Comparison of ENCODE assay signal across 12 cellular contexts in genomic region chrX:13091111-13091765, GRCh38. TPM values are rescaled to one million over a fixed set of nuclear protein-coding genes. Genes with fewer than 3 reads are reported as not detected.
A peak's percentile ranks its signal among the peaks of the same experiment; 100 is the strongest.
DNase-seq lines count a peak whose midpoint lies in the region; ATAC-seq and TF ChIP-seq lines count a peak whose summit lies in the region.
"Had no signal": no experiment of that assay in that cellular context is flagged by ENCODE, and none has a peak within 500 bp of the region (broad histone marks: within the 10 kb centered on the region; RNA-seq: fewer than 3 reads in every experiment).

No MANE protein-coding gene starts in this region.

- no peak for DNase-seq in activated naive CD8-positive, alpha-beta T cell treated with anti-CD3 and anti-CD28 coated beads, Interleukin-2, amount 50 U/mL, for 24 hours
- no peak for DNase-seq in HEK293T (ENCODE audit: extremely low spot score)
- DNase-seq: DMS79 treated with DMSO at 0.1 percent for 48 hours; NCI-H1105; stimulated activated CD4-positive, alpha-beta T cell treated with anti-CD3 and anti-CD28 coated beads, Interleukin-4, amount 100 ng/mL, for 24 hours had no signal

- H3K27ac ChIP-seq in ACC112 (ENCODE audit: low read depth, low read length) (no peak overlapping the region), mucosa of rectum (ENCODE audit: low read depth in 2 of 2, low read length in 2 of 2) (peak overlapping the region; percentile 69 to 78)

- H3K4me3 ChIP-seq in ACC112 (ENCODE audit: low read depth, low read length) (no peak overlapping the region), mucosa of rectum (ENCODE audit: low read length in 2 of 2) (no peak overlapping the region)

- peaks cover 7% of the 10 kb centered on the region for H3K4me1 ChIP-seq in ACC112 (ENCODE audit: control insufficient read depth, insufficient read depth, low read length, unreplicated experiment)
- H3K4me1 ChIP-seq in mucosa of rectum (ENCODE audit: control insufficient read depth in 2 of 2, insufficient read depth in 2 of 2, low read length in 2 of 2): peaks cover 6 to 25% of the 10 kb centered on the region in 2 donors

- peak overlapping the region; percentile 81 for H2AFZ ChIP-seq in ACC112 (ENCODE audit: low read length, unreplicated experiment)

- H3K9ac ChIP-seq in mucosa of rectum (ENCODE audit: low read depth in 1 of 2, low read length in 2 of 2): no peak overlapping the region

- peak; percentile 8 for ATAC-seq in activated naive CD8-positive, alpha-beta T cell treated with anti-CD3 and anti-CD28 coated beads, Interleukin-2, amount 50 U/mL, for 24 hours
- ATAC-seq in HG02840 (IDR thresholded peaks at IDR 0.05; ENCODE audit: low FRiP score, unreplicated experiment) (no peak), GM21367 (IDR thresholded peaks at IDR 0.05; ENCODE audit: unreplicated experiment) (no peak), HG02852 (IDR thresholded peaks at IDR 0.05; ENCODE audit: unreplicated experiment) (no peak)
- ATAC-seq: HCT116 had no signal

- CTCF ChIA-PET in HEK293T (lab: Yijun Ruan, JAX): interaction anchor here (0.8 to 1.1 kb wide), 2 partner anchors 144 to 397 kb away, joined by 3 to 5 read pairs; no protein-coding TSS in a partner anchor

- POLR2A ChIA-PET in HEK293T (lab: Yijun Ruan, JAX): no interaction called here

- H3K79me2 ChIP-seq in ACC112 (ENCODE audit: control insufficient read depth, insufficient read depth, low read length, unreplicated experiment): no peaks in the 10 kb centered on the region

- peaks cover 17% of the 10 kb centered on the region for H3K27me3 Mint-ChIP-seq in IgD-negative memory B cell
- no peaks in the 10 kb centered on the region for H3K27me3 Mint-ChIP-seq in activated naive CD8-positive, alpha-beta T cell treated with anti-CD3 and anti-CD28 coated beads, Interleukin-2, amount 50 U/mL, for 24 hours

- peaks cover 0 to 2% of the 10 kb centered on the region in 2 donors for H3K9me3 ChIP-seq in mucosa of rectum (ENCODE audit: control insufficient read depth in 2 of 2, low read length in 2 of 2)

- H3K4me3 Mint-ChIP-seq in IgD-negative memory B cell: peak overlapping the region; percentile 48 to 90 (median 66)
- peak overlapping the region; percentile 50 for H3K4me3 Mint-ChIP-seq in activated naive CD8-positive, alpha-beta T cell treated with anti-CD3 and anti-CD28 coated beads, Interleukin-2, amount 50 U/mL, for 24 hours

- peaks cover 0 to 7% (median 0%) of the 10 kb centered on the region in 3 donors for H3K9me3 Mint-ChIP-seq in IgD-negative memory B cell
- H3K9me3 Mint-ChIP-seq in activated naive CD8-positive, alpha-beta T cell treated with anti-CD3 and anti-CD28 coated beads, Interleukin-2, amount 50 U/mL, for 24 hours: no peaks in the 10 kb centered on the region

- no peaks in the 10 kb centered on the region for H3K36me3 ChIP-seq in ACC112 (ENCODE audit: insufficient read depth, low read length)
- H3K36me3 ChIP-seq in mucosa of rectum (ENCODE audit: control insufficient read depth in 2 of 2, insufficient read depth in 2 of 2, low read length in 2 of 2): no peaks in the 10 kb centered on the region

- H3K27me3 ChIP-seq in ACC112 (ENCODE audit: insufficient read depth, low read length): no peaks in the 10 kb centered on the region
- peaks cover 3 to 8% of the 10 kb centered on the region in 2 donors for H3K27me3 ChIP-seq in mucosa of rectum (ENCODE audit: control insufficient read depth in 2 of 2, insufficient read depth in 2 of 2, low read length in 2 of 2)

- peak overlapping the region; percentile 74 to 94 (median 92) for H3K27ac Mint-ChIP-seq in IgD-negative memory B cell
- H3K27ac Mint-ChIP-seq in activated naive CD8-positive, alpha-beta T cell treated with anti-CD3 and anti-CD28 coated beads, Interleukin-2, amount 50 U/mL, for 24 hours: peak overlapping the region; percentile 95

- peaks cover 40 to 76% (median 50%) of the 10 kb centered on the region in 3 donors for H3K4me1 Mint-ChIP-seq in IgD-negative memory B cell
- H3K4me1 Mint-ChIP-seq in activated naive CD8-positive, alpha-beta T cell treated with anti-CD3 and anti-CD28 coated beads, Interleukin-2, amount 50 U/mL, for 24 hours: peaks cover 96% of the 10 kb centered on the region

- no peaks in the 10 kb centered on the region for H3K36me3 Mint-ChIP-seq in IgD-negative memory B cell
- no peaks in the 10 kb centered on the region for H3K36me3 Mint-ChIP-seq in activated naive CD8-positive, alpha-beta T cell treated with anti-CD3 and anti-CD28 coated beads, Interleukin-2, amount 50 U/mL, for 24 hours (ENCODE audit: low read depth)

TF ChIP-seq in HEK293T, 16 proteins besides CTCF, POLR2A, EP300 and RAD21:
- TF ChIP-seq NFRKB (IDR thresholded peaks at IDR 0.05) (no peak), SUZ12 (IDR thresholded peaks at IDR 0.05) (no peak), L3MBTL2 (conservative IDR thresholded peaks at IDR 0.05) (no peak), HDGF (IDR thresholded peaks at IDR 0.05; ENCODE audit: borderline replicate concordance) (no peak), LEF1 (IDR thresholded peaks at IDR 0.05; ENCODE audit: borderline replicate concordance) (no peak)

RNA-seq across cellular contexts. Expression of gene FAM9C, which starts 46.8 kb away (rescaled TPM):
- not detected for polyA plus RNA-seq in IgD-negative memory B cell
